ENCODE assay signal across 8 cellular contexts in genomic region chr3:72482589-72483249, GRCh38. TPM values are rescaled to one million over a fixed set of nuclear protein-coding genes. Genes with fewer than 3 reads are reported as not detected.
A peak's percentile ranks its signal among the peaks of the same experiment; 100 is the strongest.
DNase-seq lines count a peak whose midpoint lies in the region; ATAC-seq and TF ChIP-seq lines count a peak whose summit lies in the region.

No MANE protein-coding gene starts in this region.

- TF ChIP-seq EP300 in stomach (IDR thresholded peaks at IDR 0.05) = no peak

- ATAC-seq in GM19351 (IDR thresholded peaks at IDR 0.05; ENCODE audit: unreplicated experiment) = peak; percentile 70
- peak; percentile 82 to 85 for ATAC-seq in natural killer cell treated with Interleukin-12 subunit alpha and Interleukin-12 subunit beta and Interleukin-15 and Interleukin-18, amount 100 ng/mL, for 72 hours
- ATAC-seq in GM21367 (IDR thresholded peaks at IDR 0.05; ENCODE audit: unreplicated experiment) = no peak
- no peak for ATAC-seq in GM19397 (IDR thresholded peaks at IDR 0.05; ENCODE audit: unreplicated experiment)

- H3K4me1 ChIP-seq in stomach = peaks cover 16 to 40% (median 21%) of the 10 kb centered on the region in 4 donors

- 9 to 12% (median 11%) methylated on average over 12 of the region's 12 CpGs for WGBS in stomach, 5 donors

- peak; percentile 81 for DNase-seq in LoVo (ENCODE audit: low spot score)
- peak; percentile 31 to 38 for DNase-seq in activated CD8-positive, alpha-beta memory T cell treated with anti-CD3 and anti-CD28 coated beads for 1 hour (ENCODE audit: extremely low read depth in 1 of 2, low read depth in 1 of 2)
- peak; percentile 15 for DNase-seq in epithelial cell of proximal tubule (ENCODE audit: low read depth)
- peak; percentile 72 for DNase-seq in natural killer cell treated with Interleukin-12 subunit alpha and Interleukin-12 subunit beta and Interleukin-15 and Interleukin-18, amount 100 ng/mL, for 72 hours (ENCODE audit: low spot score)
- peak; percentile 69 for DNase-seq in stomach

- intact Hi-C loops in stomach (cut with DNase I; ENCODE audit: low total_unique reads) = no loop called here

- peak overlapping the region; percentile 67 for H3K4me3 Mint-ChIP-seq in natural killer cell treated with Interleukin-12 subunit alpha and Interleukin-12 subunit beta and Interleukin-15 and Interleukin-18, amount 100 ng/mL, for 72 hours

- H3K4me3 ChIP-seq in epithelial cell of proximal tubule (ENCODE audit: low read depth, low read length) (peak overlapping the region; percentile 27), stomach (peak overlapping the region; percentile 26 to 43 (median 32))

- peaks cover 50 to 57% of the 10 kb centered on the region in 2 donors for H3K4me1 Mint-ChIP-seq in natural killer cell treated with Interleukin-12 subunit alpha and Interleukin-12 subunit beta and Interleukin-15 and Interleukin-18, amount 100 ng/mL, for 72 hours (ENCODE audit: low read depth in 2 of 2)

- TF ChIP-seq CTCF in epithelial cell of proximal tubule (conservative IDR thresholded peaks at IDR 0.05; ENCODE audit: low read depth, low read length) (no peak), stomach (IDR thresholded peaks at IDR 0.05) (no peak)

- no peak for TF ChIP-seq POLR2A in stomach (IDR thresholded peaks at IDR 0.05)

- peaks cover 6% of the 10 kb centered on the region for H3K9me3 Mint-ChIP-seq in natural killer cell treated with Interleukin-12 subunit alpha and Interleukin-12 subunit beta and Interleukin-15 and Interleukin-18, amount 100 ng/mL, for 72 hours

- H3K27me3 Mint-ChIP-seq in natural killer cell treated with Interleukin-12 subunit alpha and Interleukin-12 subunit beta and Interleukin-15 and Interleukin-18, amount 100 ng/mL, for 72 hours = no peaks in the 10 kb centered on the region

- H3K9me3 ChIP-seq in stomach = no peaks in the 10 kb centered on the region

- no peaks in the 10 kb centered on the region for H3K27me3 ChIP-seq in stomach

- peak overlapping the region; percentile 70 to 91 for H3K27ac Mint-ChIP-seq in natural killer cell treated with Interleukin-12 subunit alpha and Interleukin-12 subunit beta and Interleukin-15 and Interleukin-18, amount 100 ng/mL, for 72 hours

- peak overlapping the region in 4 of 5 donors; percentile 55 to 70 (median 59) for H3K27ac ChIP-seq in stomach

- H3K36me3 ChIP-seq in stomach = no peaks in the 10 kb centered on the region

- no peaks in the 10 kb centered on the region for H3K36me3 Mint-ChIP-seq in natural killer cell treated with Interleukin-12 subunit alpha and Interleukin-12 subunit beta and Interleukin-15 and Interleukin-18, amount 100 ng/mL, for 72 hours

RNA-seq across cellular contexts. Expression of gene RYBP, which starts 36.3 kb away (rescaled TPM):
- total RNA-seq in epithelial cell of proximal tubule (2.4 and 3.5 TPM in 2 replicates), stomach (10 to 100 TPM in 2 of 5 donors, 1 to 10 TPM in 3; 6.1 to 27.0 (median 7.6) TPM)
- 10 to 100 TPM; 12.9 to 18.3 TPM for total RNA-seq in natural killer cell treated with Interleukin-12 subunit alpha and Interleukin-12 subunit beta and Interleukin-15 and Interleukin-18, amount 100 ng/mL, for 72 hours
- 1 to 10 TPM; 6.5 to 9.8 (median 6.7) TPM for polyA plus RNA-seq in stomach

Comparison
In these comparisons a context has a peak if more than half of its experiments do, and no peak if none do; other contexts are left out.
1. ATAC-seq: peak in GM19351 (single experiment) and natural killer cell treated with Interleukin-12 subunit alpha and Interleukin-12 subunit beta and Interleukin-15 and Interleukin-18, amount 100 ng/mL, for 72 hours (2 of 2); none in GM21367 (single experiment) and GM19397 (single experiment).
2. DNase-seq: peak in every context shown above with its lines; median percentile 81 in LoVo; 72 in natural killer cell treated with Interleukin-12 subunit alpha and Interleukin-12 subunit beta and Interleukin-15 and Interleukin-18, amount 100 ng/mL, for 72 hours; 69 in stomach; 34 in activated CD8-positive, alpha-beta memory T cell treated with anti-CD3 and anti-CD28 coated beads for 1 hour; 15 in epithelial cell of proximal tubule.